ENCODE assay signal across 8 cellular contexts in genomic region chr21:43717967-43718871, GRCh38. TPM values are rescaled to one million over a fixed set of nuclear protein-coding genes. Genes with fewer than 3 reads are reported as not detected.
DNase-seq lines count a peak whose midpoint lies in the region; ATAC-seq, FAIRE-seq and TF ChIP-seq lines count a peak whose summit lies in the region.

No MANE protein-coding gene starts in this region.

- TF ChIP-seq CTCF in Calu3 (IDR thresholded peaks at IDR 0.05; ENCODE audit: unreplicated experiment) (no peak), fibroblast of the aortic adventitia (IDR thresholded peaks at IDR 0.05; ENCODE audit: insufficient read depth, low read length) (no peak), pancreas (IDR thresholded peaks at IDR 0.05) (no peak)

- DNase-seq in Calu3 (no peak), SJCRH30 (no peak), fibroblast of the aortic adventitia (ENCODE audit: low read depth) (no peak), pancreas (peak in 5 of 6 donors; percentile 45 to 83 (median 62)), NCI-H345 treated with DMSO at 0.1 percent for 48 hours (lab: John Stamatoyannopoulos, UW; ENCODE audit: unreplicated experiment) (no peak)
- DNase-seq in stimulated activated naive CD4-positive, alpha-beta T cell (lab: John Stamatoyannopoulos, UW), result no peak
- no peak for DNase-seq in activated effector memory CD4-positive, alpha-beta T cell treated with anti-CD3 and anti-CD28 coated beads, Interleukin-2, amount 50 U/mL, for 16 hours

- H3K4me1 ChIP-seq in SJCRH30, result peaks cover 6% of the 10 kb centered on the region
- peaks cover 8 to 14% (median 9%) of the 10 kb centered on the region in 3 donors for H3K4me1 ChIP-seq in pancreas

- no peaks in the 10 kb centered on the region for H3K27me3 Mint-ChIP-seq in Calu3 (ENCODE audit: unreplicated experiment)

- FAIRE-seq in pancreas (lab: Jason Lieb, UNC), result no peak

- peaks cover 18% of the 10 kb centered on the region for H3K4me1 Mint-ChIP-seq in Calu3 (ENCODE audit: low read depth, unreplicated experiment)

- H3K27ac Mint-ChIP-seq in Calu3 (ENCODE audit: unreplicated experiment), result no peak overlapping the region

- H3K4me3 Mint-ChIP-seq in Calu3 (ENCODE audit: low read depth, unreplicated experiment), result peak overlapping the region; percentile 92

- no peaks in the 10 kb centered on the region for H3K9me3 Mint-ChIP-seq in Calu3 (ENCODE audit: low read depth, unreplicated experiment)

- H3K9me3 ChIP-seq in SJCRH30 (replicated peaks) (no peaks in the 10 kb centered on the region), pancreas (no peaks in the 10 kb centered on the region)

- no TSS peak for BruUV-seq in Calu3 (replicated peaks; lab: Mats Ljungman, UMichigan)

- peaks cover 52% of the 10 kb centered on the region for H3K36me3 Mint-ChIP-seq in Calu3 (ENCODE audit: insufficient read depth, unreplicated experiment)

- no peaks in the 10 kb centered on the region for H3K27me3 ChIP-seq in SJCRH30
- H3K27me3 ChIP-seq in pancreas, result no peaks in the 10 kb centered on the region

- H3K4me3 ChIP-seq in SJCRH30 (peak overlapping the region; percentile 78), fibroblast of the aortic adventitia (ENCODE audit: low read depth, low read length) (peak overlapping the region; percentile 93), pancreas (peak overlapping the region; percentile 53 to 99 (median 96))

- no peaks in the 10 kb centered on the region for H3K36me3 ChIP-seq in SJCRH30
- H3K36me3 ChIP-seq in pancreas, result no peaks in the 10 kb centered on the region

- WGBS in pancreas, 2 donors, result 28% methylated on average over 66 to 70 of the region's 70 CpGs

- ATAC-seq in pancreas (peak in 3 of 4 donors; percentile 1 to 2 (median 1)), HG03095 (IDR thresholded peaks at IDR 0.05; ENCODE audit: unreplicated experiment) (no peak)

- CTCF ChIA-PET in Calu3 (lab: Charles Lee), result no interaction called here

- H3K27ac ChIP-seq in SJCRH30 (peak overlapping the region; percentile 15; the same call in 1 of the 2 replicates), pancreas (peak overlapping the region; percentile 50 to 92 (median 72))

- intact Hi-C loops in Calu3 (cut with micrococcal nuclease; ENCODE audit: unreplicated experiment) (no loop called here), pancreas (cut with DNase I) (no loop called here)

RNA-seq across cellular contexts. Expression of gene PDXK, which starts 0.7 kb away (rescaled TPM):
- 202 and 214 TPM in 2 replicates for total RNA-seq in Calu3 (2022)
- 41.5 and 46.4 TPM in 2 replicates for total RNA-seq in SJCRH30 (2014; rRNA removed; shearing (Covaris generic))
- 69.4 and 105 TPM in 2 replicates for total RNA-seq in fibroblast of the aortic adventitia (ENCODE audit: low replicate concordance)
- 100 to 1,000 TPM in 1 of 6 donors, 10 to 100 TPM in 5; 63.2 to 100 (median 65.8) TPM for total RNA-seq in pancreas
- 10 to 100 TPM; 65.7 to 66.0 TPM for polyA plus RNA-seq in pancreas

RNA-seq across cellular contexts. Expression of gene CSTB, which starts 57.9 kb away (rescaled TPM):
- 105 and 116 TPM in 2 replicates for total RNA-seq in Calu3 (2022)
- total RNA-seq in SJCRH30 (2014; rRNA removed; shearing (Covaris generic)), result 18.7 and 19.0 TPM in 2 replicates
- 5.5 and 32.2 TPM in 2 replicates for total RNA-seq in fibroblast of the aortic adventitia (ENCODE audit: low replicate concordance)
- total RNA-seq in pancreas, result 10 to 100 TPM in 4 of 6 donors, 1 to 10 TPM in 2; 7.4 to 21.3 (median 11.4) TPM
- 10 to 100 TPM; 33.8 to 35.6 TPM for polyA plus RNA-seq in pancreas

RNA-seq across cellular contexts. Expression of gene RRP1B, which starts 58.9 kb away (rescaled TPM):
- total RNA-seq in Calu3 (2022), result 24.6 and 26.0 TPM in 2 replicates
- total RNA-seq in SJCRH30 (2014; rRNA removed; shearing (Covaris generic)), result 80.8 and 82.8 TPM in 2 replicates
- 24.2 and 40.4 TPM in 2 replicates for total RNA-seq in fibroblast of the aortic adventitia (ENCODE audit: low replicate concordance)
- 10 to 100 TPM in 3 of 6 donors, 1 to 10 TPM in 3; 7.2 to 13.3 (median 9.7) TPM for total RNA-seq in pancreas
- polyA plus RNA-seq in pancreas, result 1 to 10 TPM; 4.4 to 5.4 TPM

RNA-seq across cellular contexts. Expression of gene HSF2BP, which starts 58.9 kb away (rescaled TPM):
- total RNA-seq in Calu3 (2022) (0.95 and 1.5 TPM in 2 replicates), fibroblast of the aortic adventitia (ENCODE audit: low replicate concordance) (2.3 and 7.3 TPM in 2 replicates), pancreas (under 1 TPM; 0.14 to 0.32 (median 0.24) TPM)
- 2.0 and 2.1 TPM in 2 replicates for total RNA-seq in SJCRH30 (2014; rRNA removed; shearing (Covaris generic))
- polyA plus RNA-seq in pancreas, result under 1 TPM; 0.11 to 0.14 TPM

Comparison
In these comparisons a context has a peak if more than half of its experiments do, and no peak if none do; other contexts are left out.
1. DNase-seq: peak in pancreas (5 of 6); none in Calu3 (single experiment), SJCRH30 (0 of 2), fibroblast of the aortic adventitia (single experiment), stimulated activated naive CD4-positive, alpha-beta T cell (0 of 6), NCI-H345 treated with DMSO at 0.1 percent for 48 hours (single experiment) and activated effector memory CD4-positive, alpha-beta T cell treated with anti-CD3 and anti-CD28 coated beads, Interleukin-2, amount 50 U/mL, for 16 hours (single experiment).
2. Peak in every context shown above with its lines, with median percentiles within 50 percentile points of each other: H3K4me3 ChIP-seq.